Comparison of ENCODE assay signal across 22 cellular contexts in genomic region chr10:70863470-70864160, GRCh38. TPM values are rescaled to one million over a fixed set of nuclear protein-coding genes. Genes with fewer than 3 reads are reported as not detected.
DNase-seq lines count a peak whose midpoint lies in the region; ATAC-seq and TF ChIP-seq lines count a peak whose summit lies in the region.
"Had no signal": no experiment of that assay in that cellular context is flagged by ENCODE, and none has a peak within 500 bp of the region (broad histone marks: within the 10 kb centered on the region; RNA-seq: fewer than 3 reads in every experiment).

No MANE protein-coding gene starts in this region.

- H3K79me1 ChIP-seq in mesendoderm (ENCODE audit: low read length) (no peaks in the 10 kb centered on the region), neuronal stem cell (ENCODE audit: low read depth, low read length) (no peaks in the 10 kb centered on the region)

- no peaks in the 10 kb centered on the region for H3K79me2 ChIP-seq in mesendoderm (ENCODE audit: control insufficient read depth, insufficient read depth, low read length)

- H3K4me2 ChIP-seq in mesendoderm (ENCODE audit: low read length): no peak overlapping the region
- no peak overlapping the region for H3K4me2 ChIP-seq in neuronal stem cell (ENCODE audit: insufficient read depth, low read length, poor library complexity, severe bottlenecking)

- no peaks in the 10 kb centered on the region for H3K9me3 Mint-ChIP-seq in activated T-cell treated with anti-CD3 and anti-CD28 coated beads, Interleukin-2, amount 50 U/mL, for 72 hours
- no peaks in the 10 kb centered on the region for H3K9me3 Mint-ChIP-seq in stimulated activated naive CD8-positive, alpha-beta T cell treated with anti-CD3 and anti-CD28 coated beads, Interleukin-15, Interleukin-2, amounts not matched to agents 100 ng/mL and 50 ng/mL, for 24 hours
- H3K9me3 Mint-ChIP-seq: activated B cell treated with CpG ODN at 0.5 μM for 24 hours; brain; CD8-positive, alpha-beta T cell had no signal

- H4K5ac ChIP-seq in mesendoderm (ENCODE audit: low read length): no peak overlapping the region

- H3K36me3 ChIP-seq in RWPE2 (ENCODE audit: low read depth): peaks cover 39% of the 10 kb centered on the region
- H3K36me3 ChIP-seq in mesendoderm (ENCODE audit: control insufficient read depth, insufficient read depth, low read length): no peaks in the 10 kb centered on the region
- peaks cover 11 to 85% of the 10 kb centered on the region in 2 donors for H3K36me3 ChIP-seq in neuronal stem cell (replicated peaks in 1 of 2; ENCODE audit: control insufficient read depth in 2 of 2, insufficient read depth in 2 of 2, low read length in 2 of 2)

- H2BK12ac ChIP-seq in neuronal stem cell (ENCODE audit: low read length): no peak overlapping the region

- H2BK120ac ChIP-seq in mesendoderm (ENCODE audit: low read depth, low read length) (no peak overlapping the region), neuronal stem cell (ENCODE audit: low read depth, low read length) (no peak overlapping the region)

- TF ChIP-seq CTCF in RWPE2 (IDR thresholded peaks at IDR 0.05; ENCODE audit: poor library complexity, severe bottlenecking) (peak; percentile 11), choroid plexus epithelial cell (conservative IDR thresholded peaks at IDR 0.05; ENCODE audit: low read depth, low read length) (peak; percentile 15)

- peak overlapping the region; percentile 77 for H3K27ac Mint-ChIP-seq in activated T-cell treated with anti-CD3 and anti-CD28 coated beads, Interleukin-2, amount 50 U/mL, for 72 hours
- H3K27ac Mint-ChIP-seq in stimulated activated naive CD8-positive, alpha-beta T cell treated with anti-CD3 and anti-CD28 coated beads, Interleukin-15, Interleukin-2, amounts not matched to agents 100 ng/mL and 50 ng/mL, for 24 hours: peak overlapping the region; percentile 2
- H3K27ac Mint-ChIP-seq: activated B cell treated with CpG ODN at 0.5 μM for 24 hours; brain; CD8-positive, alpha-beta T cell had no signal

- H2AK5ac ChIP-seq in mesendoderm (ENCODE audit: low read length) (no peak overlapping the region), neuronal stem cell (ENCODE audit: low read depth, low read length) (no peak overlapping the region)

- no peak for DNase-seq in activated T-cell treated with anti-CD3 and anti-CD28 coated beads, Interleukin-2, amount 50 U/mL, for 72 hours
- DNase-seq in activated T-cell treated with anti-CD3 and anti-CD28 coated beads, Interleukin-2, amount 50 U/mL, for 48 hours: no peak
- DNase-seq in RWPE2 (ENCODE audit: low spot score) (no peak), choroid plexus epithelial cell (ENCODE audit: low read depth) (no peak), mesendoderm (no peak), neuronal stem cell (ENCODE audit: low spot score) (no peak)
- DNase-seq in activated CD4-positive, CD25-positive, alpha-beta regulatory T cell (lab: John Stamatoyannopoulos, UW): no peak
- DNase-seq: activated B cell treated with CpG ODN at 0.5 μM for 24 hours; activated naive CD4-positive, alpha-beta T cell treated with Interleukin-2 at 50 U/mL for 16 hours; CD8-positive, alpha-beta T cell; DMS79; foreskin fibroblast; NCI-H1417 treated with DMSO at 0.1 percent for 48 hours; spleen; stimulated activated CD8-positive, alpha-beta memory T cell treated with anti-CD3 and anti-CD28 coated beads, Interleukin-4, amount 100 ng/mL, for 48 hours; T-helper 9 cell had no signal

- no peaks in the 10 kb centered on the region for H3K9me3 ChIP-seq in RWPE2 (ENCODE audit: severe bottlenecking)
- H3K9me3 ChIP-seq in neuronal stem cell (replicated peaks in 1 of 2; ENCODE audit: control insufficient read depth in 2 of 2, insufficient read depth in 1 of 2, low read depth in 1 of 2, low read length in 2 of 2): no peaks in the 10 kb centered on the region
- H3K9me3 ChIP-seq: spleen had no signal

- H3K4ac ChIP-seq in mesendoderm (ENCODE audit: low read depth, low read length): no peak overlapping the region
- H3K4ac ChIP-seq in neuronal stem cell (ENCODE audit: low read length): no peak overlapping the region

- H4K91ac ChIP-seq in neuronal stem cell (ENCODE audit: low read depth, low read length, poor library complexity): no peak overlapping the region

- H3K27ac ChIP-seq in RWPE2 (ENCODE audit: poor library complexity, severe bottlenecking): no peak overlapping the region
- no peak overlapping the region for H3K27ac ChIP-seq in mesendoderm (ENCODE audit: low read depth, low read length)
- no peak overlapping the region for H3K27ac ChIP-seq in neuronal stem cell (replicated peaks; ENCODE audit: low read length)
- H3K27ac ChIP-seq: coronary artery had no signal

- H2AFZ ChIP-seq in neuronal stem cell (ENCODE audit: low read length): no peak overlapping the region

- H3K27me3 ChIP-seq in RWPE2 (ENCODE audit: insufficient read depth, poor library complexity, severe bottlenecking) (no peaks in the 10 kb centered on the region), mesendoderm (ENCODE audit: insufficient read depth, low read length, poor library complexity) (no peaks in the 10 kb centered on the region), neuronal stem cell (ENCODE audit: control insufficient read depth in 3 of 3, insufficient read depth in 3 of 3, low read depth in 1 of 3, low read length in 3 of 3) (no peaks in the 10 kb centered on the region)
- H3K27me3 ChIP-seq: spleen had no signal

- H3K9ac ChIP-seq in mesendoderm (ENCODE audit: low read length) (no peak overlapping the region), neuronal stem cell (ENCODE audit: low read depth, low read length, poor library complexity) (no peak overlapping the region)

- peak overlapping the region; percentile 2 to 55 for H3K4me3 Mint-ChIP-seq in activated T-cell treated with anti-CD3 and anti-CD28 coated beads, Interleukin-2, amount 50 U/mL, for 72 hours
- no peak overlapping the region for H3K4me3 Mint-ChIP-seq in stimulated activated naive CD8-positive, alpha-beta T cell treated with anti-CD3 and anti-CD28 coated beads, Interleukin-15, Interleukin-2, amounts not matched to agents 100 ng/mL and 50 ng/mL, for 24 hours
- H3K4me3 Mint-ChIP-seq: activated B cell treated with CpG ODN at 0.5 μM for 24 hours; brain; CD8-positive, alpha-beta T cell; neural crest cell had no signal

- H3K4me1 Mint-ChIP-seq in activated T-cell treated with anti-CD3 and anti-CD28 coated beads, Interleukin-2, amount 50 U/mL, for 72 hours (ENCODE audit: low read depth): peaks cover 34% of the 10 kb centered on the region
- H3K4me1 Mint-ChIP-seq in stimulated activated naive CD8-positive, alpha-beta T cell treated with anti-CD3 and anti-CD28 coated beads, Interleukin-15, Interleukin-2, amounts not matched to agents 100 ng/mL and 50 ng/mL, for 24 hours (ENCODE audit: low read depth): peaks cover 19% of the 10 kb centered on the region
- H3K4me1 Mint-ChIP-seq: activated B cell treated with CpG ODN at 0.5 μM for 24 hours, brain had no signal

- no peak overlapping the region for H2BK5ac ChIP-seq in mesendoderm (ENCODE audit: low read length)
- H2BK5ac ChIP-seq in neuronal stem cell (ENCODE audit: low read length): no peak overlapping the region

- H3K27me3 Mint-ChIP-seq in activated T-cell treated with anti-CD3 and anti-CD28 coated beads, Interleukin-2, amount 50 U/mL, for 72 hours (ENCODE audit: low read depth): no peaks in the 10 kb centered on the region
- H3K27me3 Mint-ChIP-seq in stimulated activated naive CD8-positive, alpha-beta T cell treated with anti-CD3 and anti-CD28 coated beads, Interleukin-15, Interleukin-2, amounts not matched to agents 100 ng/mL and 50 ng/mL, for 24 hours: no peaks in the 10 kb centered on the region
- H3K27me3 Mint-ChIP-seq: activated B cell treated with CpG ODN at 0.5 μM for 24 hours, brain had no signal

- no peak overlapping the region for H3K18ac ChIP-seq in mesendoderm (ENCODE audit: low read length)
- H3K18ac ChIP-seq in neuronal stem cell (ENCODE audit: low read length): no peak overlapping the region

- H4K8ac ChIP-seq in mesendoderm (ENCODE audit: low read depth, low read length): no peak overlapping the region
- no peak overlapping the region for H4K8ac ChIP-seq in neuronal stem cell (ENCODE audit: low read depth, low read length)

- H3K56ac ChIP-seq in mesendoderm (ENCODE audit: low read length): no peak overlapping the region

- H3K14ac ChIP-seq in neuronal stem cell (ENCODE audit: low read length): no peak overlapping the region

- peak; percentile 74 to 82 for ATAC-seq in activated T-cell treated with anti-CD3 and anti-CD28 coated beads, Interleukin-2, amount 50 U/mL, for 72 hours (replicated peaks in 1 of 2)
- ATAC-seq in RWPE2 (ENCODE audit: low read depth): no peak
- ATAC-seq: CD8-positive, alpha-beta T cell; HCT116; HepG2 had no signal

- no peak overlapping the region for H3K23ac ChIP-seq in mesendoderm (ENCODE audit: low read length)
- H3K23ac ChIP-seq in neuronal stem cell (ENCODE audit: low read depth, low read length, poor library complexity): no peak overlapping the region

- H2BK15ac ChIP-seq in mesendoderm (replicated peaks; ENCODE audit: low read depth): no peak overlapping the region
- H2BK15ac ChIP-seq in neuronal stem cell (ENCODE audit: low read length): no peak overlapping the region

- peaks cover 11% of the 10 kb centered on the region for H3K4me1 ChIP-seq in RWPE2 (ENCODE audit: insufficient read depth, poor library complexity, severe bottlenecking)
- H3K4me1 ChIP-seq in mesendoderm (ENCODE audit: control insufficient read depth, low read depth, low read length): no peaks in the 10 kb centered on the region
- H3K4me1 ChIP-seq in neuronal stem cell (ENCODE audit: control insufficient read depth in 2 of 2, insufficient read depth in 1 of 2, low read depth in 1 of 2, low read length in 2 of 2): peaks cover 0 to 3% of the 10 kb centered on the region in 2 donors

- peaks cover 9 to 23% of the 10 kb centered on the region in 2 donors for H3K36me3 Mint-ChIP-seq in activated T-cell treated with anti-CD3 and anti-CD28 coated beads, Interleukin-2, amount 50 U/mL, for 72 hours (ENCODE audit: insufficient read depth in 2 of 2)
- peaks cover 68% of the 10 kb centered on the region for H3K36me3 Mint-ChIP-seq in stimulated activated naive CD8-positive, alpha-beta T cell treated with anti-CD3 and anti-CD28 coated beads, Interleukin-15, Interleukin-2, amounts not matched to agents 100 ng/mL and 50 ng/mL, for 24 hours (ENCODE audit: low read depth)

- H3K4me3 ChIP-seq in RWPE2 (ENCODE audit: severe bottlenecking) (no peak overlapping the region), choroid plexus epithelial cell (ENCODE audit: low read depth, low read length) (no peak overlapping the region), mesendoderm (ENCODE audit: low read length) (no peak overlapping the region), neuronal stem cell (ENCODE audit: low read length in 2 of 2) (no peak overlapping the region)
- H3K4me3 ChIP-seq: coronary artery, spleen had no signal

RNA-seq across cellular contexts. Expression of gene PCBD1, which starts 24.8 kb away (rescaled TPM):
- 10 to 100 TPM; 40.3 to 49.1 TPM for total RNA-seq in activated T-cell treated with anti-CD3 and anti-CD28 coated beads, Interleukin-2, amount 50 U/mL, for 72 hours
- 59.5 TPM for polyA plus RNA-seq in mesendoderm (2013, experiment 1 of 2)
- polyA plus RNA-seq in mesendoderm (2013, experiment 2 of 2): 60.9 TPM
- polyA plus RNA-seq in neuronal stem cell (2013, experiment 1 of 2): 71.7 TPM
- 72.0 TPM for polyA plus RNA-seq in neuronal stem cell (2013, experiment 2 of 2)

RNA-seq across cellular contexts. Expression of gene SGPL1, which starts 47.9 kb away (rescaled TPM):
- 10 to 100 TPM; 61.3 to 77.6 TPM for total RNA-seq in activated T-cell treated with anti-CD3 and anti-CD28 coated beads, Interleukin-2, amount 50 U/mL, for 72 hours
- polyA plus RNA-seq in mesendoderm (2013, experiment 1 of 2): 31.3 TPM
- 31.3 TPM for polyA plus RNA-seq in mesendoderm (2013, experiment 2 of 2)
- polyA plus RNA-seq in neuronal stem cell (2013, experiment 1 of 2): 23.0 TPM
- 23.0 TPM for polyA plus RNA-seq in neuronal stem cell (2013, experiment 2 of 2)
